Comparison of ENCODE assay signal across 8 cellular contexts in the genomic region with DNA sequence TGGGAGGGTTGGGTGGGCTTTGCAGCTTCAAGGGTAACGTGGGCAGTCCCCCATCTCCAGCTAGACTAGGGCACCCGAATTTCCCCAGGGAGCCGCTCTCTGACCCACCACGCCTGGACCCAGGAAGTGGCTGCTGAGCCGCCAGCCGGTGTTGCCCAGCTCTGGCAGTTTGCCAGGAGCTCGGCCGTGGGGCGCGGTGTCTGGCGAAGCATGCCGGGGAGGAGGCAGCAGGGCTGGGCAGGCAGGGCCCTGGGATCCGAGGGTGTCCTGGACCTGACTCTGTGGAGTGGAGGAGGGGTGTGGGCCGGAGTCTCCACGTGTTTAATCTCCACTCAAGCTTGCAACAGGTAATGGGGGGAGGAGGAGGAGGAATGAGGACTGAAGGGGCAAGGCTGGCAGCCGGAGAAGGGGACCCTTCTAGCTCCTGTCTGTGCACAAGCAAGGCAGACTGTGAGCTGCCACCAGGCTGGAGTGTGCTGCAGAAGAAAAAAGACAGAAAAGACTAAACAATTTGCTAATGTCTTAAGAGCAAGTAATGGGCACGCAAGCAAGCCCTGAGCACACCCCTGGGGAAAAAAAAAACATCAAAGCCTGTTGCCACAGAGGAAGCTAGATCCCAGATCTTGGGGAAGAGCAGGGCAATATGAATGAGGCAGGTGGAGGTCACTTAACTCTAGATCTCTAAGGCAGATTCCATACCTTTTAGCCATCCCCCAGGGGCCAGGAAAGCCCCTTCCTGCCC. TPM values are rescaled to one million over a fixed set of nuclear protein-coding genes. Genes with fewer than 3 reads are reported as not detected.
DNase-seq lines count a peak whose midpoint lies in the region; ATAC-seq and TF ChIP-seq lines count a peak whose summit lies in the region.

No MANE protein-coding gene starts in this region.

- no peak for TF ChIP-seq POLR2A in body of pancreas (IDR thresholded peaks at IDR 0.05)

- TF ChIP-seq CTCF in body of pancreas (IDR thresholded peaks at IDR 0.05): no peak
- TF ChIP-seq CTCF in lower lobe of right lung (IDR thresholded peaks at IDR 0.05): no peak

- H3K4me1 ChIP-seq in body of pancreas (peaks cover 29% of the 10 kb centered on the region), lower lobe of right lung (peaks cover 7% of the 10 kb centered on the region)

- H3K27ac ChIP-seq in body of pancreas: peak overlapping the region; percentile 78 to 84 (median 81)
- peak overlapping the region; percentile 87 for H3K27ac ChIP-seq in lower lobe of right lung

- DNase-seq in NCI-H2227 (lab: John Stamatoyannopoulos, UW; ENCODE audit: unreplicated experiment) (peak; percentile 57), NCI-H2227 treated with DMSO at 0.1 percent for 48 hours (lab: John Stamatoyannopoulos, UW) (no peak), RKO (ENCODE audit: low spot score) (peak; percentile 32), body of pancreas (peak; percentile 57 to 74 (median 64)), lower lobe of right lung (peak; percentile 79), NCI-H187 (lab: John Stamatoyannopoulos, UW) (no peak), dermis blood vessel endothelial cell (no peak)
- peak; percentile 27 for DNase-seq in stimulated activated naive CD8-positive, alpha-beta T cell treated with anti-CD3 and anti-CD28 coated beads, Interleukin-15, Interleukin-2, amounts not matched to agents 100 U/mL and 50 U/mL, for 24 hours

- intact Hi-C loops in body of pancreas (cut with DNase I): no loop called here
- intact Hi-C loops in lower lobe of right lung (cut with DNase I): no loop called here

- H3K36me3 ChIP-seq in body of pancreas (replicated peaks in 1 of 2; ENCODE audit: insufficient read depth in 1 of 2, low read depth in 2 of 2) (no peaks in the 10 kb centered on the region), lower lobe of right lung (peaks cover 11% of the 10 kb centered on the region)

- ATAC-seq in body of pancreas (peak; percentile 38), lower lobe of right lung (peak; percentile 53 to 70)
- no peak for ATAC-seq in stimulated activated naive CD8-positive, alpha-beta T cell treated with anti-CD3 and anti-CD28 coated beads, Interleukin-15, Interleukin-2, amounts not matched to agents 100 U/mL and 50 U/mL, for 24 hours

- H3K27me3 ChIP-seq in body of pancreas: no peaks in the 10 kb centered on the region
- H3K27me3 ChIP-seq in lower lobe of right lung (ENCODE audit: low read depth): peaks cover 9% of the 10 kb centered on the region

- H3K9me3 ChIP-seq in body of pancreas (no peaks in the 10 kb centered on the region), lower lobe of right lung (no peaks in the 10 kb centered on the region)

- 10 to 47% methylated on average over 4 to 15 of the region's 17 CpGs for WGBS in body of pancreas, 2 donors

- H3K4me3 ChIP-seq in body of pancreas (peak overlapping the region in 1 of 2 donors; percentile 12), lower lobe of right lung (peak overlapping the region; percentile 66)

RNA-seq across cellular contexts. Expression of a gene that starts 2.4 kb away (rescaled TPM):
- 10 to 100 TPM; 15.3 to 18.8 TPM for total RNA-seq in body of pancreas
- 27.6 TPM for total RNA-seq in lower lobe of right lung
- 25.2 and 26.5 TPM in 2 replicates for total RNA-seq in dermis blood vessel endothelial cell

Comparison
In these comparisons a context has a peak if more than half of its experiments do, and no peak if none do; other contexts are left out.
1. DNase-seq: peak in NCI-H2227 (single experiment), RKO (single experiment), body of pancreas (4 of 4), lower lobe of right lung (single experiment) and stimulated activated naive CD8-positive, alpha-beta T cell treated with anti-CD3 and anti-CD28 coated beads, Interleukin-15, Interleukin-2, amounts not matched to agents 100 U/mL and 50 U/mL, for 24 hours (single experiment); none in NCI-H2227 treated with DMSO at 0.1 percent for 48 hours (single experiment), NCI-H187 (0 of 2) and dermis blood vessel endothelial cell (single experiment).